Comparison of ENCODE assay signal across 11 cellular contexts in genomic region chr3:110414851-110415250, GRCh38.
DNase-seq lines count a peak whose midpoint lies in the region; ATAC-seq, FAIRE-seq and TF ChIP-seq lines count a peak whose summit lies in the region.
"Had no signal": no experiment of that assay in that cellular context is flagged by ENCODE, and none has a peak within 500 bp of the region (broad histone marks: within the 10 kb centered on the region; RNA-seq: fewer than 3 reads in every experiment).

No MANE protein-coding gene starts in this region.

- TF ChIP-seq POLR2A in H54 (IDR thresholded peaks at IDR 0.05; ENCODE audit: low read depth, low read length) (no peak), GM18505 (IDR thresholded peaks at IDR 0.05; ENCODE audit: borderline replicate concordance, extremely low read depth, insufficient read depth, insufficient read length) (no peak)

- peak; percentile 99 for FAIRE-seq in H54 (lab: Jason Lieb, UNC)

- peak; percentile 83 for DNase-seq in A172 (ENCODE audit: low spot score)
- no peak for DNase-seq in H54 (ENCODE audit: insufficient read length, low spot score)
- DNase-seq in amniotic stem cell (lab: John Stamatoyannopoulos, UW) = peak; percentile 30
- DNase-seq in hepatic stellate cell (ENCODE audit: low spot score) = peak; percentile 9
- DNase-seq in SK-N-DZ (ENCODE audit: low spot score) = no peak
- DNase-seq in NCI-H2227 treated with DMSO at 0.1 percent for 48 hours (lab: John Stamatoyannopoulos, UW) = no peak
- no peak for DNase-seq in NOMO-1 (lab: John Stamatoyannopoulos, UW; ENCODE audit: unreplicated experiment in 2 of 2)
- DNase-seq: mucosa of descending colon, NCI-H1694, retina had no signal

- no peak for ATAC-seq in GM18505 (IDR thresholded peaks at IDR 0.05; ENCODE audit: unreplicated experiment)
- ATAC-seq: mucosa of descending colon had no signal

Comparison
In these comparisons a context has a peak if more than half of its experiments do, and no peak if none do; other contexts are left out.
1. DNase-seq: peak in A172 (single experiment), amniotic stem cell (single experiment) and hepatic stellate cell (single experiment); none in H54 (single experiment), SK-N-DZ (single experiment), NCI-H2227 treated with DMSO at 0.1 percent for 48 hours (single experiment) and NOMO-1 (0 of 2).